1 cellular context compared by ENCODE assay signal in the genomic region with DNA sequence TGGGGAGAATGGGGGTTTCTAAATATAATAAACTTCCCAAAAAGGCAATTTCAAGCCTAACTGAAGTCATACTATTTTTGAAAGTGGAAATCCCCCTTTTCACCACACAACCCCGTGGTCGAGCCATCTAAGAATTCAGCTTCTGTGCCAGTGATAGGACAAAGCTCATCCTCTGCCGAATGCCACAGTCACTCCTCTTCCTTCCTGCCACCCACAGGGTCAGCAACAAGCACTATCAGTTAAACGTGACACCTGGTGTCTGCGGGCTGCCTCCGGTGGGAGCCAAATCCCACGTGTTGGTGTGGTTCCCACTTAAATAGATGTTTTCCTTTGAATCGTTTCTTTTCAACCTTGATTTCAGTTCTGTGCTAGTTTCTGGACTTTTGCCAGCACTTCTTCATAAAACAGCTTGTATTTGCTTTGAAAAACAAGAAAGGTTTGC.
TF ChIP-seq lines count a peak whose summit lies in the region.

No MANE protein-coding gene starts in this region.

TF ChIP-seq in GM12878, 131 proteins besides CTCF, POLR2A, EP300 and RAD21 (continued from another document and continues in another):
- TF ChIP-seq, protein P1, sequence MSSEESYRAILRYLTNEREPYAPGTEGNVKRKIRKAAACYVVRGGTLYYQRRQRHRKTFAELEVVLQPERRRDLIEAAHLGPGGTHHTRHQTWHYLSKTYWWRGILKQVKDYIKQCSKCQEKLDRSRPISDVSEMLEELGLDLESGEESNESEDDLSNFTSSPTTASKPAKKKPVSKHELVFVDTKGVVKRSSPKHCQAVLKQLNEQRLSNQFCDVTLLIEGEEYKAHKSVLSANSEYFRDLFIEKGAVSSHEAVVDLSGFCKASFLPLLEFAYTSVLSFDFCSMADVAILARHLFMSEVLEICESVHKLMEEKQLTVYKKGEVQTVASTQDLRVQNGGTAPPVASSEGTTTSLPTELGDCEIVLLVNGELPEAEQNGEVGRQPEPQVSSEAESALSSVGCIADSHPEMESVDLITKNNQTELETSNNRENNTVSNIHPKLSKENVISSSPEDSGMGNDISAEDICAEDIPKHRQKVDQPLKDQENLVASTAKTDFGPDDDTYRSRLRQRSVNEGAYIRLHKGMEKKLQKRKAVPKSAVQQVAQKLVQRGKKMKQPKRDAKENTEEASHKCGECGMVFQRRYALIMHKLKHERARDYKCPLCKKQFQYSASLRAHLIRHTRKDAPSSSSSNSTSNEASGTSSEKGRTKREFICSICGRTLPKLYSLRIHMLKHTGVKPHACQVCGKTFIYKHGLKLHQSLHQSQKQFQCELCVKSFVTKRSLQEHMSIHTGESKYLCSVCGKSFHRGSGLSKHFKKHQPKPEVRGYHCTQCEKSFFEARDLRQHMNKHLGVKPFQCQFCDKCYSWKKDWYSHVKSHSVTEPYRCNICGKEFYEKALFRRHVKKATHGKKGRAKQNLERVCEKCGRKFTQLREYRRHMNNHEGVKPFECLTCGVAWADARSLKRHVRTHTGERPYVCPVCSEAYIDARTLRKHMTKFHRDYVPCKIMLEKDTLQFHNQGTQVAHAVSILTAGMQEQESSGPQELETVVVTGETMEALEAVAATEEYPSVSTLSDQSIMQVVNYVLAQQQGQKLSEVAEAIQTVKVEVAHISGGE (CRISPR knock-in tag; IDR thresholded peaks at IDR 0.05), result no peak
- TF ChIP-seq SMAD5 (IDR thresholded peaks at IDR 0.05; ENCODE audit: low read depth) (0 out of 2 replicates have a peak, but pooled peaks have one; percentile 51), YY1 (IDR thresholded peaks at IDR 0.05; ENCODE audit: low read depth, low read length) (peak; percentile 61), KAT2A (conservative IDR thresholded peaks at IDR 0.05; ENCODE audit: control insufficient read depth, low read depth, low read length) (no peak), MYC (IDR thresholded peaks at IDR 0.05; ENCODE audit: insufficient read depth, insufficient read length, insufficient replicate concordance, low read length, severe bottlenecking) (no peak), ZBED1 (IDR thresholded peaks at IDR 0.05; ENCODE audit: borderline replicate concordance) (peak; percentile 94; the same call in 1 of the 2 replicates), FOXK2 (IDR thresholded peaks at IDR 0.05) (no peak), RELA (IDR thresholded peaks at IDR 0.05; ENCODE audit: borderline replicate concordance, partially characterized antibody) (peak; percentile 99), TCF12 (IDR thresholded peaks at IDR 0.05; ENCODE audit: low read depth, low read length) (peak; percentile 89), MYB (IDR thresholded peaks at IDR 0.05; ENCODE audit: borderline replicate concordance, low read depth, low read length) (peak; percentile 82), STAT1 (conservative IDR thresholded peaks at IDR 0.05) (no peak; the same call in 1 of the 2 replicates), CBX3 (IDR thresholded peaks at IDR 0.05; ENCODE audit: borderline replicate concordance, low read depth) (no peak), PAX8 (IDR thresholded peaks at IDR 0.05) (no peak), LARP7 (IDR thresholded peaks at IDR 0.05) (no peak), CBFB (IDR thresholded peaks at IDR 0.05; ENCODE audit: low read depth) (peak; percentile 79), RFX5 (IDR thresholded peaks at IDR 0.05; ENCODE audit: low read depth, low read length) (no peak), TAF1 (IDR thresholded peaks at IDR 0.05; ENCODE audit: borderline replicate concordance, low read depth, low read length) (no peak; the same call in 1 of the 2 replicates), CEBPB (IDR thresholded peaks at IDR 0.05; ENCODE audit: borderline replicate concordance in 1 of 2, low read depth in 2 of 2, low read length in 2 of 2) (peak in 1 of 2 experiments; percentile 83; a peak in 1 of 4 replicates), KLF5 (IDR thresholded peaks at IDR 0.05; ENCODE audit: partially characterized antibody) (peak; percentile 86), ZZZ3 (IDR thresholded peaks at IDR 0.05; ENCODE audit: control insufficient read depth, insufficient read length, low read depth) (no peak), JUND (IDR thresholded peaks at IDR 0.05; ENCODE audit: low read depth, low read length) (no peak), EED (IDR thresholded peaks at IDR 0.05; ENCODE audit: low read depth) (peak; percentile 97), SREBF1 (IDR thresholded peaks at IDR 0.05; ENCODE audit: low read length) (no peak), IRF4 (IDR thresholded peaks at IDR 0.05; ENCODE audit: low read depth, low read length) (peak; percentile 78; the same call in 1 of the 2 replicates), ZNF622 (IDR thresholded peaks at IDR 0.05) (no peak), KDM1A (IDR thresholded peaks at IDR 0.05; ENCODE audit: borderline replicate concordance) (no peak), ETV6 (conservative IDR thresholded peaks at IDR 0.05 in 1 of 2, IDR thresholded peaks at IDR 0.05 in 1 of 2; ENCODE audit: borderline replicate concordance in 1 of 2, low read depth in 1 of 2) (peak in 1 of 2 experiments; percentile 79; a peak in 2 of 4 replicates), CBX5 (IDR thresholded peaks at IDR 0.05; ENCODE audit: low read depth) (peak; percentile 41; the same call in 1 of the 2 replicates), FOS (IDR thresholded peaks at IDR 0.05; ENCODE audit: borderline replicate concordance, extremely low read depth, insufficient read length) (no peak), SMC3 (IDR thresholded peaks at IDR 0.05; ENCODE audit: borderline replicate concordance, low read length) (no peak), ZNF217 (IDR thresholded peaks at IDR 0.05) (0 out of 2 replicates have a peak, but pooled peaks have one; percentile 64), PML (IDR thresholded peaks at IDR 0.05; ENCODE audit: low read length) (peak; percentile 90), TARDBP (IDR thresholded peaks at IDR 0.05; ENCODE audit: borderline replicate concordance) (no peak), PAX5 (IDR thresholded peaks at IDR 0.05; ENCODE audit: borderline replicate concordance, low read depth, low read length) (peak; percentile 86), SREBF2 (IDR thresholded peaks at IDR 0.05; ENCODE audit: low read length) (no peak)
- TF ChIP-seq, protein P2, sequence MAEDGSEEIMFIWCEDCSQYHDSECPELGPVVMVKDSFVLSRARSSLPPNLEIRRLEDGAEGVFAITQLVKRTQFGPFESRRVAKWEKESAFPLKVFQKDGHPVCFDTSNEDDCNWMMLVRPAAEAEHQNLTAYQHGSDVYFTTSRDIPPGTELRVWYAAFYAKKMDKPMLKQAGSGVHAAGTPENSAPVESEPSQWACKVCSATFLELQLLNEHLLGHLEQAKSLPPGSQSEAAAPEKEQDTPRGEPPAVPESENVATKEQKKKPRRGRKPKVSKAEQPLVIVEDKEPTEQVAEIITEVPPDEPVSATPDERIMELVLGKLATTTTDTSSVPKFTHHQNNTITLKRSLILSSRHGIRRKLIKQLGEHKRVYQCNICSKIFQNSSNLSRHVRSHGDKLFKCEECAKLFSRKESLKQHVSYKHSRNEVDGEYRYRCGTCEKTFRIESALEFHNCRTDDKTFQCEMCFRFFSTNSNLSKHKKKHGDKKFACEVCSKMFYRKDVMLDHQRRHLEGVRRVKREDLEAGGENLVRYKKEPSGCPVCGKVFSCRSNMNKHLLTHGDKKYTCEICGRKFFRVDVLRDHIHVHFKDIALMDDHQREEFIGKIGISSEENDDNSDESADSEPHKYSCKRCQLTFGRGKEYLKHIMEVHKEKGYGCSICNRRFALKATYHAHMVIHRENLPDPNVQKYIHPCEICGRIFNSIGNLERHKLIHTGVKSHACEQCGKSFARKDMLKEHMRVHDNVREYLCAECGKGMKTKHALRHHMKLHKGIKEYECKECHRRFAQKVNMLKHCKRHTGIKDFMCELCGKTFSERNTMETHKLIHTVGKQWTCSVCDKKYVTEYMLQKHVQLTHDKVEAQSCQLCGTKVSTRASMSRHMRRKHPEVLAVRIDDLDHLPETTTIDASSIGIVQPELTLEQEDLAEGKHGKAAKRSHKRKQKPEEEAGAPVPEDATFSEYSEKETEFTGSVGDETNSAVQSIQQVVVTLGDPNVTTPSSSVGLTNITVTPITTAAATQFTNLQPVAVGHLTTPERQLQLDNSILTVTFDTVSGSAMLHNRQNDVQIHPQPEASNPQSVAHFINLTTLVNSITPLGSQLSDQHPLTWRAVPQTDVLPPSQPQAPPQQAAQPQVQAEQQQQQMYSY (CRISPR knock-in tag; IDR thresholded peaks at IDR 0.05), result no peak
- TF ChIP-seq, protein P3, sequence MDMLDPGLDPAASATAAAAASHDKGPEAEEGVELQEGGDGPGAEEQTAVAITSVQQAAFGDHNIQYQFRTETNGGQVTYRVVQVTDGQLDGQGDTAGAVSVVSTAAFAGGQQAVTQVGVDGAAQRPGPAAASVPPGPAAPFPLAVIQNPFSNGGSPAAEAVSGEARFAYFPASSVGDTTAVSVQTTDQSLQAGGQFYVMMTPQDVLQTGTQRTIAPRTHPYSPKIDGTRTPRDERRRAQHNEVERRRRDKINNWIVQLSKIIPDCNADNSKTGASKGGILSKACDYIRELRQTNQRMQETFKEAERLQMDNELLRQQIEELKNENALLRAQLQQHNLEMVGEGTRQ (IDR thresholded peaks at IDR 0.05; ENCODE audit: borderline replicate concordance, low read depth, low read length), result peak; percentile 7; the same call in 1 of the 2 replicates
- TF ChIP-seq, protein P4, sequence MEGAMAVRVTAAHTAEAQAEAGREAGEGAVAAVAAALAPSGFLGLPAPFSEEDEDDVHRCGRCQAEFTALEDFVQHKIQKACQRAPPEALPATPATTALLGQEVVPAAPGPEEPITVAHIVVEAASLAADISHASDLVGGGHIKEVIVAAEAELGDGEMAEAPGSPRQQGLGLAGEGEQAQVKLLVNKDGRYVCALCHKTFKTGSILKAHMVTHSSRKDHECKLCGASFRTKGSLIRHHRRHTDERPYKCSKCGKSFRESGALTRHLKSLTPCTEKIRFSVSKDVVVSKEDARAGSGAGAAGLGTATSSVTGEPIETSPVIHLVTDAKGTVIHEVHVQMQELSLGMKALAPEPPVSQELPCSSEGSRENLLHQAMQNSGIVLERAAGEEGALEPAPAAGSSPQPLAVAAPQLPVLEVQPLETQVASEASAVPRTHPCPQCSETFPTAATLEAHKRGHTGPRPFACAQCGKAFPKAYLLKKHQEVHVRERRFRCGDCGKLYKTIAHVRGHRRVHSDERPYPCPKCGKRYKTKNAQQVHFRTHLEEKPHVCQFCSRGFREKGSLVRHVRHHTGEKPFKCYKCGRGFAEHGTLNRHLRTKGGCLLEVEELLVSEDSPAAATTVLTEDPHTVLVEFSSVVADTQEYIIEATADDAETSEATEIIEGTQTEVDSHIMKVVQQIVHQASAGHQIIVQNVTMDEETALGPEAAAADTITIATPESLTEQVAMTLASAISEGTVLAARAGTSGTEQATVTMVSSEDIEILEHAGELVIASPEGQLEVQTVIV (IDR thresholded peaks at IDR 0.05; ENCODE audit: borderline replicate concordance, partially characterized antibody), result no peak
- TF ChIP-seq, protein P5, sequence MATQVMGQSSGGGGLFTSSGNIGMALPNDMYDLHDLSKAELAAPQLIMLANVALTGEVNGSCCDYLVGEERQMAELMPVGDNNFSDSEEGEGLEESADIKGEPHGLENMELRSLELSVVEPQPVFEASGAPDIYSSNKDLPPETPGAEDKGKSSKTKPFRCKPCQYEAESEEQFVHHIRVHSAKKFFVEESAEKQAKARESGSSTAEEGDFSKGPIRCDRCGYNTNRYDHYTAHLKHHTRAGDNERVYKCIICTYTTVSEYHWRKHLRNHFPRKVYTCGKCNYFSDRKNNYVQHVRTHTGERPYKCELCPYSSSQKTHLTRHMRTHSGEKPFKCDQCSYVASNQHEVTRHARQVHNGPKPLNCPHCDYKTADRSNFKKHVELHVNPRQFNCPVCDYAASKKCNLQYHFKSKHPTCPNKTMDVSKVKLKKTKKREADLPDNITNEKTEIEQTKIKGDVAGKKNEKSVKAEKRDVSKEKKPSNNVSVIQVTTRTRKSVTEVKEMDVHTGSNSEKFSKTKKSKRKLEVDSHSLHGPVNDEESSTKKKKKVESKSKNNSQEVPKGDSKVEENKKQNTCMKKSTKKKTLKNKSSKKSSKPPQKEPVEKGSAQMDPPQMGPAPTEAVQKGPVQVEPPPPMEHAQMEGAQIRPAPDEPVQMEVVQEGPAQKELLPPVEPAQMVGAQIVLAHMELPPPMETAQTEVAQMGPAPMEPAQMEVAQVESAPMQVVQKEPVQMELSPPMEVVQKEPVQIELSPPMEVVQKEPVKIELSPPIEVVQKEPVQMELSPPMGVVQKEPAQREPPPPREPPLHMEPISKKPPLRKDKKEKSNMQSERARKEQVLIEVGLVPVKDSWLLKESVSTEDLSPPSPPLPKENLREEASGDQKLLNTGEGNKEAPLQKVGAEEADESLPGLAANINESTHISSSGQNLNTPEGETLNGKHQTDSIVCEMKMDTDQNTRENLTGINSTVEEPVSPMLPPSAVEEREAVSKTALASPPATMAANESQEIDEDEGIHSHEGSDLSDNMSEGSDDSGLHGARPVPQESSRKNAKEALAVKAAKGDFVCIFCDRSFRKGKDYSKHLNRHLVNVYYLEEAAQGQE (IDR thresholded peaks at IDR 0.05; ENCODE audit: low read depth, low read length), result peak; percentile 15; the same call in 1 of the 2 replicates
- TF ChIP-seq, protein P6, sequence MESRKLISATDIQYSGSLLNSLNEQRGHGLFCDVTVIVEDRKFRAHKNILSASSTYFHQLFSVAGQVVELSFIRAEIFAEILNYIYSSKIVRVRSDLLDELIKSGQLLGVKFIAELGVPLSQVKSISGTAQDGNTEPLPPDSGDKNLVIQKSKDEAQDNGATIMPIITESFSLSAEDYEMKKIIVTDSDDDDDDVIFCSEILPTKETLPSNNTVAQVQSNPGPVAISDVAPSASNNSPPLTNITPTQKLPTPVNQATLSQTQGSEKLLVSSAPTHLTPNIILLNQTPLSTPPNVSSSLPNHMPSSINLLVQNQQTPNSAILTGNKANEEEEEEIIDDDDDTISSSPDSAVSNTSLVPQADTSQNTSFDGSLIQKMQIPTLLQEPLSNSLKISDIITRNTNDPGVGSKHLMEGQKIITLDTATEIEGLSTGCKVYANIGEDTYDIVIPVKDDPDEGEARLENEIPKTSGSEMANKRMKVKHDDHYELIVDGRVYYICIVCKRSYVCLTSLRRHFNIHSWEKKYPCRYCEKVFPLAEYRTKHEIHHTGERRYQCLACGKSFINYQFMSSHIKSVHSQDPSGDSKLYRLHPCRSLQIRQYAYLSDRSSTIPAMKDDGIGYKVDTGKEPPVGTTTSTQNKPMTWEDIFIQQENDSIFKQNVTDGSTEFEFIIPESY (IDR thresholded peaks at IDR 0.05), result no peak
- TF ChIP-seq, protein P7, sequence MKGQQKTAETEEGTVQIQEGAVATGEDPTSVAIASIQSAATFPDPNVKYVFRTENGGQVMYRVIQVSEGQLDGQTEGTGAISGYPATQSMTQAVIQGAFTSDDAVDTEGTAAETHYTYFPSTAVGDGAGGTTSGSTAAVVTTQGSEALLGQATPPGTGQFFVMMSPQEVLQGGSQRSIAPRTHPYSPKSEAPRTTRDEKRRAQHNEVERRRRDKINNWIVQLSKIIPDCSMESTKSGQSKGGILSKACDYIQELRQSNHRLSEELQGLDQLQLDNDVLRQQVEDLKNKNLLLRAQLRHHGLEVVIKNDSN (IDR thresholded peaks at IDR 0.05; ENCODE audit: borderline replicate concordance, extremely low read length, insufficient read depth, low read depth, low read length), result peak; percentile 11
